8 cellular contexts compared by ENCODE assay signal in genomic region chr14:24441904-24442239, GRCh38. TPM values are rescaled to one million over a fixed set of nuclear protein-coding genes. Genes with fewer than 3 reads are reported as not detected.
A peak's percentile ranks its signal among the peaks of the same experiment; 100 is the strongest.
DNase-seq lines count a peak whose midpoint lies in the region; ATAC-seq, FAIRE-seq and TF ChIP-seq lines count a peak whose summit lies in the region.

No MANE protein-coding gene starts in this region.

- no peak for FAIRE-seq in small intestine (lab: Jason Lieb, UNC)

- H3K4me3 ChIP-seq in AG10803 (ENCODE audit: low read length) (peak overlapping the region; percentile 96), WERI-Rb-1 (ENCODE audit: low read depth, low read length) (peak overlapping the region; percentile 71), small intestine (ENCODE audit: low read depth in 1 of 2, low read length in 2 of 2) (peak overlapping the region; percentile 51 to 56)

- H3K9me3 Mint-ChIP-seq in glutamatergic neuron (ENCODE audit: unreplicated experiment), result peaks cover 14% of the 10 kb centered on the region

- peak overlapping the region; percentile 91 for H3K4me3 Mint-ChIP-seq in glutamatergic neuron (ENCODE audit: unreplicated experiment)

- H3K27me3 ChIP-seq in WERI-Rb-1 (ENCODE audit: insufficient read depth, low read depth, severe bottlenecking) (no peaks in the 10 kb centered on the region), small intestine (ENCODE audit: control insufficient read depth in 2 of 2, insufficient read depth in 2 of 2, low read length in 2 of 2) (no peaks in the 10 kb centered on the region)

- peaks cover 7 to 9% of the 10 kb centered on the region in 2 donors for H3K4me1 ChIP-seq in small intestine (ENCODE audit: control insufficient read depth in 2 of 2, insufficient read depth in 1 of 2, low read depth in 1 of 2, low read length in 1 of 2)

- peaks cover 14% of the 10 kb centered on the region for H3K27me3 Mint-ChIP-seq in glutamatergic neuron (ENCODE audit: unreplicated experiment)

- no peaks in the 10 kb centered on the region for H3K36me3 Mint-ChIP-seq in glutamatergic neuron (ENCODE audit: unreplicated experiment)

- H3K36me3 ChIP-seq in WERI-Rb-1, result peaks cover 39% of the 10 kb centered on the region
- H3K36me3 ChIP-seq in small intestine (ENCODE audit: control insufficient read depth in 2 of 2, insufficient read depth in 2 of 2, low read length in 2 of 2), result peaks cover 0 to 22% of the 10 kb centered on the region in 2 donors

- peak overlapping the region; percentile 99 for H3K27ac Mint-ChIP-seq in glutamatergic neuron (ENCODE audit: unreplicated experiment)

- ATAC-seq in HG02973 (IDR thresholded peaks at IDR 0.05; ENCODE audit: unreplicated experiment), result peak; percentile 6
- ATAC-seq in GM18909 (IDR thresholded peaks at IDR 0.05; ENCODE audit: poor library complexity, unreplicated experiment), result no peak

- 0 to 2% (median 2%) methylated on average over 12 of the region's 12 CpGs for WGBS in small intestine, 3 donors

- no peak for TF ChIP-seq CTCF in AG10803 (conservative IDR thresholded peaks at IDR 0.05; ENCODE audit: low read length)
- no peak for TF ChIP-seq CTCF in WERI-Rb-1 (IDR thresholded peaks at IDR 0.05; ENCODE audit: low read depth, low read length)
- no peak for TF ChIP-seq CTCF in glutamatergic neuron (IDR thresholded peaks at IDR 0.05; ENCODE audit: partially characterized antibody, unreplicated experiment)

- H3K9me3 ChIP-seq in WERI-Rb-1 (ENCODE audit: severe bottlenecking) (no peaks in the 10 kb centered on the region), small intestine (ENCODE audit: control insufficient read depth, low read depth) (no peaks in the 10 kb centered on the region)

- peaks cover 7% of the 10 kb centered on the region for H3K4me1 Mint-ChIP-seq in glutamatergic neuron (ENCODE audit: low read depth, unreplicated experiment)

- DNase-seq in AG10803 (ENCODE audit: low read depth) (no peak), WERI-Rb-1 (no peak), glutamatergic neuron (no peak), small intestine (no peak), globus pallidus (ENCODE audit: low spot score) (no peak)
- no peak for DNase-seq in activated CD4-positive, CD25-positive, alpha-beta regulatory T cell (lab: John Stamatoyannopoulos, UW)

- H3K27ac ChIP-seq in WERI-Rb-1 (peak overlapping the region; percentile 94), small intestine (ENCODE audit: low read depth in 1 of 2, low read length in 1 of 2) (peak overlapping the region; percentile 83 to 98)

RNA-seq across cellular contexts. Expression of gene SDR39U1, which starts 0.7 kb away (rescaled TPM):
- 70.4 TPM for total RNA-seq in glutamatergic neuron (ENCODE audit: unreplicated experiment)
- polyA plus RNA-seq in small intestine, result 10 to 100 TPM; 49.7 to 52.6 (median 50.7) TPM

RNA-seq across cellular contexts. Expression of gene KHNYN, which starts 12.1 kb away (rescaled TPM):
- 28.9 TPM for total RNA-seq in glutamatergic neuron (ENCODE audit: unreplicated experiment)
- polyA plus RNA-seq in small intestine, result 10 to 100 TPM; 21.3 to 41.9 (median 30.9) TPM

RNA-seq across cellular contexts. Expression of gene CBLN3, which starts 12.4 kb away (rescaled TPM):
- 0.51 TPM for total RNA-seq in glutamatergic neuron (ENCODE audit: unreplicated experiment)
- 1 to 10 TPM in 1 of 3 donors, under 1 TPM in 1, not detected in 1; 0.27 to 1.9 TPM for polyA plus RNA-seq in small intestine

RNA-seq across cellular contexts. Expression of gene NYNRIN, which starts 43.1 kb away (rescaled TPM):
- 33.5 TPM for total RNA-seq in glutamatergic neuron (ENCODE audit: unreplicated experiment)
- polyA plus RNA-seq in small intestine, result 1 to 10 TPM in 1 of 3 donors, under 1 TPM in 2; 0.22 to 7.2 (median 0.54) TPM
